Comparison of ENCODE assay signal across 1 cellular context in the genomic region with DNA sequence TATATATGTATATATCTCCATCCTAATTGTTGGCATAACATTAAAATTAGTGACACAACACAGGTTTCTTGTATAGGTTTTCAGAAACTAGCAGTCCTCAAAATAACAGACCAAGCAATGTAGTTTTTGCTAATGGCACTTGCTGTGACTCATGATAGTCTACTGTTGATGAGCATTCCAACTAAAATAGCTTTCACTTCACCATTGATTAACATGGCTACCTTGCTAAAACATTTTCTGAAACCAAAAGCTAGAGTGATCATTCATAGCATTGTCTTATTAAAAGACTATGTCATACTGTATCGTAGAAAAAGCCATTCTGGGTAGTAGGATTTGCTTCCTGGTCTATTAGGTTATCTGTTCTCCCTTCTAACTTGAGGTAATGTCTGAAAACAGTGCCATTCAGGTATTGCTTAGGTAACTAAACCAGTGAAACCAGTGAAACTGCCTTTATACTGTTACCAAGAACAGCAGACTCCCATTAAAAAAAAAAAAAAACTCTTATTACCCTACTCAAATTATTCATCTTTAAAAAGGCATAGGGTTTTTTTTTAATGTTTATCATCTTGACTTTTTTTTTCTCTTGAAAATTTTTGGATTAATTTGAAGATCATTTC.
TF ChIP-seq lines count a peak whose summit lies in the region.

No MANE protein-coding gene starts in this region.

TF ChIP-seq in WTC11, 78 proteins besides CTCF, POLR2A, EP300 and RAD21 (continued from another document):
- TF ChIP-seq, protein P1, sequence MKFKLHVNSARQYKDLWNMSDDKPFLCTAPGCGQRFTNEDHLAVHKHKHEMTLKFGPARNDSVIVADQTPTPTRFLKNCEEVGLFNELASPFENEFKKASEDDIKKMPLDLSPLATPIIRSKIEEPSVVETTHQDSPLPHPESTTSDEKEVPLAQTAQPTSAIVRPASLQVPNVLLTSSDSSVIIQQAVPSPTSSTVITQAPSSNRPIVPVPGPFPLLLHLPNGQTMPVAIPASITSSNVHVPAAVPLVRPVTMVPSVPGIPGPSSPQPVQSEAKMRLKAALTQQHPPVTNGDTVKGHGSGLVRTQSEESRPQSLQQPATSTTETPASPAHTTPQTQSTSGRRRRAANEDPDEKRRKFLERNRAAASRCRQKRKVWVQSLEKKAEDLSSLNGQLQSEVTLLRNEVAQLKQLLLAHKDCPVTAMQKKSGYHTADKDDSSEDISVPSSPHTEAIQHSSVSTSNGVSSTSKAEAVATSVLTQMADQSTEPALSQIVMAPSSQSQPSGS (CRISPR knock-in tag; IDR thresholded peaks at IDR 0.05; ENCODE audit: borderline replicate concordance, low read depth): no peak
- TF ChIP-seq SMAD3 (CRISPR knock-in tag; IDR thresholded peaks at IDR 0.05; ENCODE audit: borderline replicate concordance) (no peak), CREB1 (CRISPR knock-in tag; IDR thresholded peaks at IDR 0.05) (no peak), TCF7 (CRISPR knock-in tag; IDR thresholded peaks at IDR 0.05; ENCODE audit: low read depth) (no peak)
- TF ChIP-seq, protein P2, sequence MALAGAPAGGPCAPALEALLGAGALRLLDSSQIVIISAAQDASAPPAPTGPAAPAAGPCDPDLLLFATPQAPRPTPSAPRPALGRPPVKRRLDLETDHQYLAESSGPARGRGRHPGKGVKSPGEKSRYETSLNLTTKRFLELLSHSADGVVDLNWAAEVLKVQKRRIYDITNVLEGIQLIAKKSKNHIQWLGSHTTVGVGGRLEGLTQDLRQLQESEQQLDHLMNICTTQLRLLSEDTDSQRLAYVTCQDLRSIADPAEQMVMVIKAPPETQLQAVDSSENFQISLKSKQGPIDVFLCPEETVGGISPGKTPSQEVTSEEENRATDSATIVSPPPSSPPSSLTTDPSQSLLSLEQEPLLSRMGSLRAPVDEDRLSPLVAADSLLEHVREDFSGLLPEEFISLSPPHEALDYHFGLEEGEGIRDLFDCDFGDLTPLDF (CRISPR knock-in tag; IDR thresholded peaks at IDR 0.05): no peak
